33 cellular contexts compared by ENCODE assay signal in genomic region chr2:211652366-211652765, GRCh38.
"Had no signal": no experiment of that assay in that cellular context is flagged by ENCODE, and none has a peak within 500 bp of the region (broad histone marks: within the 10 kb centered on the region; RNA-seq: fewer than 3 reads in every experiment).

No MANE protein-coding gene starts in this region.

- H3K9me3 Mint-ChIP-seq: activated B cell treated with CpG ODN at 0.5 μM for 24 hours; activated CD8-positive, alpha-beta T cell treated with anti-CD3 and anti-CD28 coated beads for 36 hours; activated naive CD4-positive, alpha-beta T cell treated with anti-CD3 and anti-CD28 coated beads, Interleukin-2, amount 50 U/mL, for 24 hours; activated naive CD8-positive, alpha-beta T cell treated with anti-CD3 and anti-CD28 coated beads for 36 hours; activated naive CD8-positive, alpha-beta T cell treated with anti-CD3 and anti-CD28 coated beads, Interleukin-2, amount 50 U/mL, for 24 hours; activated T-cell treated with anti-CD3 and anti-CD28 coated beads, Interleukin-2, amount 50 U/mL, for 4 hours; activated T-helper 17 cell treated with anti-CD3 and anti-CD28 coated beads, Interleukin-2, amount 50 U/mL, for 72 hours; T-helper 2 cell treated with Interferon-gamma antibody and Interleukin-4, amounts not matched to agents 5 μg/mL and 100 μg/mL, for 36 hours had no signal

- H3K4me1 Mint-ChIP-seq: activated B cell treated with CpG ODN at 0.5 μM for 24 hours; activated naive CD4-positive, alpha-beta T cell treated with anti-CD3 and anti-CD28 coated beads, Interleukin-2, amount 50 U/mL, for 24 hours; activated naive CD8-positive, alpha-beta T cell treated with anti-CD3 and anti-CD28 coated beads for 36 hours; activated naive CD8-positive, alpha-beta T cell treated with anti-CD3 and anti-CD28 coated beads, Interleukin-2, amount 50 U/mL, for 24 hours; activated T-helper 17 cell treated with anti-CD3 and anti-CD28 coated beads, Interleukin-2, amount 50 U/mL, for 72 hours had no signal

- ATAC-seq: activated CD4-positive, CD25-positive, alpha-beta regulatory T cell treated with anti-CD3 and anti-CD28 coated beads, Interleukin-2, amount 50 U/mL, for 24 hours; activated CD8-positive, alpha-beta T cell treated with anti-CD3 and anti-CD28 coated beads for 36 hours; activated naive CD8-positive, alpha-beta T cell treated with anti-CD3 and anti-CD28 coated beads, Interleukin-2, amount 50 U/mL, for 24 hours; activated T-cell treated with anti-CD3 and anti-CD28 coated beads, Interleukin-2, amount 50 U/mL, for 4 hours; activated T-helper 17 cell treated with anti-CD3 and anti-CD28 coated beads, Interleukin-2, amount 50 U/mL, for 72 hours; body of pancreas; gastroesophageal sphincter; heart right ventricle had no signal

- H3K27ac ChIP-seq: adrenal gland, body of pancreas, cardiac muscle cell, colonic mucosa, epithelial cell of prostate, esophagus squamous epithelium, gastroesophageal sphincter, heart right ventricle, hepatocyte, WERI-Rb-1 had no signal

- H3K36me3 ChIP-seq: adrenal gland, cardiac muscle cell, colonic mucosa, esophagus squamous epithelium, gastroesophageal sphincter, heart right ventricle, WERI-Rb-1 had no signal

- H3K4me2 ChIP-seq: hepatocyte had no signal

- H3K27ac Mint-ChIP-seq: activated B cell treated with CpG ODN at 0.5 μM for 24 hours; activated CD8-positive, alpha-beta T cell treated with anti-CD3 and anti-CD28 coated beads for 36 hours; activated naive CD4-positive, alpha-beta T cell treated with anti-CD3 and anti-CD28 coated beads, Interleukin-2, amount 50 U/mL, for 24 hours; activated naive CD8-positive, alpha-beta T cell treated with anti-CD3 and anti-CD28 coated beads for 36 hours; activated naive CD8-positive, alpha-beta T cell treated with anti-CD3 and anti-CD28 coated beads, Interleukin-2, amount 50 U/mL, for 24 hours; activated T-helper 17 cell treated with anti-CD3 and anti-CD28 coated beads, Interleukin-2, amount 50 U/mL, for 72 hours; T-helper 2 cell treated with Interferon-gamma antibody and Interleukin-4, amounts not matched to agents 5 μg/mL and 100 μg/mL, for 36 hours had no signal

- DNase-seq: activated B cell treated with CpG ODN at 0.5 μM for 24 hours; activated CD4-positive, alpha-beta T cell treated with anti-CD3 and anti-CD28 coated beads for 48 hours; activated CD4-positive, alpha-beta T cell treated with anti-CD3 and anti-CD28 coated beads, Interleukin-2, amount 50 U/mL, for 1 hour; activated CD4-positive, alpha-beta T cell treated with anti-CD3 and anti-CD28 coated beads, Interleukin-2, amount 50 U/mL, for 48 hours; activated CD8-positive, alpha-beta memory T cell treated with anti-CD3 and anti-CD28 coated beads for 24 hours; activated CD8-positive, alpha-beta T cell treated with anti-CD3 and anti-CD28 coated beads for 36 hours; activated effector memory CD4-positive, alpha-beta T cell treated with Interleukin-2 at 50 U/mL for 16 hours; activated gamma-delta T cell treated with Interleukin-2 at 50 U/mL for 16 hours; activated naive CD4-positive, alpha-beta T cell treated with Interleukin-2 at 50 U/mL for 16 hours; activated naive CD8-positive, alpha-beta T cell treated with anti-CD3 and anti-CD28 coated beads for 36 hours; activated naive CD8-positive, alpha-beta T cell treated with anti-CD3 and anti-CD28 coated beads, Interleukin-2, amount 50 U/mL, for 24 hours; activated T-cell treated with anti-CD3 and anti-CD28 coated beads, Interleukin-2, amount 50 U/mL, for 4 hours; adrenal gland; amygdala; aorta; body of pancreas; central memory CD4-positive, alpha-beta T cell; cerebellar nuclear complex; colonic mucosa; effector CD8-positive, alpha-beta T cell; esophagus squamous epithelium; foreskin melanocyte; heart right ventricle; T1000; WERI-Rb-1 had no signal

- H3K4me3 ChIP-seq: adrenal gland, body of pancreas, cardiac muscle cell, colonic mucosa, esophagus squamous epithelium, gastroesophageal sphincter, heart right ventricle, hepatocyte had no signal

- H3K27me3 Mint-ChIP-seq: activated B cell treated with CpG ODN at 0.5 μM for 24 hours; activated CD8-positive, alpha-beta T cell treated with anti-CD3 and anti-CD28 coated beads for 36 hours; activated naive CD4-positive, alpha-beta T cell treated with anti-CD3 and anti-CD28 coated beads, Interleukin-2, amount 50 U/mL, for 24 hours; activated naive CD8-positive, alpha-beta T cell treated with anti-CD3 and anti-CD28 coated beads for 36 hours; activated naive CD8-positive, alpha-beta T cell treated with anti-CD3 and anti-CD28 coated beads, Interleukin-2, amount 50 U/mL, for 24 hours; activated T-helper 17 cell treated with anti-CD3 and anti-CD28 coated beads, Interleukin-2, amount 50 U/mL, for 72 hours had no signal

- H3K4me3 Mint-ChIP-seq: activated B cell treated with CpG ODN at 0.5 μM for 24 hours; activated CD8-positive, alpha-beta T cell treated with anti-CD3 and anti-CD28 coated beads for 36 hours; activated naive CD4-positive, alpha-beta T cell treated with anti-CD3 and anti-CD28 coated beads, Interleukin-2, amount 50 U/mL, for 24 hours; activated naive CD8-positive, alpha-beta T cell treated with anti-CD3 and anti-CD28 coated beads for 36 hours; activated naive CD8-positive, alpha-beta T cell treated with anti-CD3 and anti-CD28 coated beads, Interleukin-2, amount 50 U/mL, for 24 hours; activated T-cell treated with anti-CD3 and anti-CD28 coated beads, Interleukin-2, amount 50 U/mL, for 4 hours; activated T-helper 17 cell treated with anti-CD3 and anti-CD28 coated beads, Interleukin-2, amount 50 U/mL, for 72 hours; T-helper 2 cell treated with Interferon-gamma antibody and Interleukin-4, amounts not matched to agents 5 μg/mL and 100 μg/mL, for 36 hours had no signal

- H3K4me1 ChIP-seq: adrenal gland, body of pancreas, colonic mucosa, esophagus squamous epithelium, gastroesophageal sphincter, heart right ventricle had no signal

- H3K36me3 Mint-ChIP-seq: activated naive CD4-positive, alpha-beta T cell treated with anti-CD3 and anti-CD28 coated beads, Interleukin-2, amount 50 U/mL, for 24 hours; activated naive CD8-positive, alpha-beta T cell treated with anti-CD3 and anti-CD28 coated beads for 36 hours had no signal

- H3K9me3 ChIP-seq: adrenal gland, body of pancreas, colonic mucosa, esophagus squamous epithelium, gastroesophageal sphincter, heart right ventricle had no signal

- H3K79me2 ChIP-seq: hepatocyte had no signal

- H3K27me3 ChIP-seq: adrenal gland, body of pancreas, cardiac muscle cell, colonic mucosa, esophagus squamous epithelium, gastroesophageal sphincter, heart right ventricle, hepatocyte had no signal

- H2AFZ ChIP-seq: hepatocyte had no signal
